21 cellular contexts compared by ENCODE assay signal in genomic region chr7:111525100-111525499, GRCh38. TPM values are rescaled to one million over a fixed set of nuclear protein-coding genes. Genes with fewer than 3 reads are reported as not detected.
DNase-seq lines count a peak whose midpoint lies in the region; ATAC-seq, FAIRE-seq and TF ChIP-seq lines count a peak whose summit lies in the region.
"Had no signal": no experiment of that assay in that cellular context is flagged by ENCODE, and none has a peak within 500 bp of the region (broad histone marks: within the 10 kb centered on the region; RNA-seq: fewer than 3 reads in every experiment).

No MANE protein-coding gene starts in this region.

- no peak overlapping the region for H3K4me3 Mint-ChIP-seq in WTC11
- H3K4me3 Mint-ChIP-seq: B cell; CD4-positive, CD25-positive, alpha-beta regulatory T cell; CD8-positive, alpha-beta T cell; GM23338; H9 had no signal

- CTCF ChIA-PET in WTC11 (lab: Charles Lee), result no interaction called here

- no peaks in the 10 kb centered on the region for H3K79me2 ChIP-seq in mesendoderm (ENCODE audit: control insufficient read depth, insufficient read depth, low read length)

- H3K23ac ChIP-seq in mesendoderm (ENCODE audit: low read length), result no peak overlapping the region

- peaks cover 5% of the 10 kb centered on the region for H3K4me1 Mint-ChIP-seq in WTC11
- H3K4me1 Mint-ChIP-seq: H9 had no signal

- peaks cover 11% of the 10 kb centered on the region for H3K9me3 Mint-ChIP-seq in WTC11
- H3K9me3 Mint-ChIP-seq: GM23338, H9 had no signal

- no CpG with 5 or more reads among the region's 1 CpG for WGBS in mesendoderm (ENCODE audit: extremely low coverage, insufficient coverage, low lambda C conversion rate)

- no peak overlapping the region for H3K18ac ChIP-seq in mesendoderm (ENCODE audit: low read length)

- no peak overlapping the region for H3K9ac ChIP-seq in mesendoderm (ENCODE audit: low read length)
- H3K9ac ChIP-seq: BLaER1 had no signal

- POLR2A ChIA-PET in WTC11 (lab: Charles Lee), result no interaction called here

- ATAC-seq in WTC11 (peak; percentile 53), foreskin keratinocyte (no peak)
- ATAC-seq: CD8-positive, alpha-beta T cell; GM23338; HCT116 had no signal

- DNase-seq in OCI-M1 (lab: John Stamatoyannopoulos, UW), result peak; percentile 11
- no peak for DNase-seq in WTC11 (ENCODE audit: low spot score)
- peak; percentile 22 for DNase-seq in mesendoderm
- DNase-seq in HTR-8/SVneo (ENCODE audit: insufficient read length, low spot score), result no peak
- no peak for DNase-seq in foreskin keratinocyte
- no peak for DNase-seq in KG1 (lab: John Stamatoyannopoulos, UW)
- DNase-seq: Caco-2; CD4-positive, CD25-positive, alpha-beta regulatory T cell; CD8-positive, alpha-beta T cell; DMS 273 treated with DMSO at 0.1 percent for 48 hours; DMS79; GF-D8; H9 had no signal

- no peak overlapping the region for H3K4ac ChIP-seq in mesendoderm (ENCODE audit: low read depth, low read length)

- H3K79me1 ChIP-seq in mesendoderm (ENCODE audit: low read length), result no peaks in the 10 kb centered on the region

- TF ChIP-seq CTCF in WTC11 (IDR thresholded peaks at IDR 0.05) (no peak), foreskin keratinocyte (conservative IDR thresholded peaks at IDR 0.05) (no peak)

- no peak overlapping the region for H3K4me2 ChIP-seq in mesendoderm (ENCODE audit: low read length)
- H3K4me2 ChIP-seq: BLaER1, GM23338 had no signal

- no peak overlapping the region for H3K4me3 ChIP-seq in mesendoderm (ENCODE audit: low read length)
- H3K4me3 ChIP-seq: BLaER1, GM23338 had no signal

- H2BK5ac ChIP-seq in mesendoderm (ENCODE audit: low read length), result no peak overlapping the region

- no peak overlapping the region for H4K5ac ChIP-seq in mesendoderm (ENCODE audit: low read length)

- H4K8ac ChIP-seq in mesendoderm (ENCODE audit: low read depth, low read length), result no peak overlapping the region

- H3K27me3 ChIP-seq in mesendoderm (ENCODE audit: insufficient read depth, low read length, poor library complexity) (no peaks in the 10 kb centered on the region), foreskin keratinocyte (no peaks in the 10 kb centered on the region)
- H3K27me3 ChIP-seq: BLaER1 had no signal

- peaks cover 7% of the 10 kb centered on the region; the same call in 1 of the 2 replicates for H3K36me3 Mint-ChIP-seq in WTC11

- no peak overlapping the region for H3K56ac ChIP-seq in mesendoderm (ENCODE audit: low read length)

- H2BK15ac ChIP-seq in mesendoderm (replicated peaks; ENCODE audit: low read depth), result no peak overlapping the region

- H3K27ac ChIP-seq in mesendoderm (ENCODE audit: low read depth, low read length), result no peak overlapping the region
- H3K27ac ChIP-seq in foreskin keratinocyte, result no peak overlapping the region
- H3K27ac ChIP-seq: BLaER1, C4-2B had no signal

- H3K27me3 Mint-ChIP-seq in WTC11 (ENCODE audit: low read depth), result no peaks in the 10 kb centered on the region
- H3K27me3 Mint-ChIP-seq: B cell; CD4-positive, CD25-positive, alpha-beta regulatory T cell had no signal

- no peak overlapping the region for H2AK5ac ChIP-seq in mesendoderm (ENCODE audit: low read length)

- FAIRE-seq in HTR-8/SVneo (lab: Jason Lieb, UNC), result no peak
- FAIRE-seq: D721Med, GM12891, GM18507 had no signal

- no peak overlapping the region for H3K27ac Mint-ChIP-seq in WTC11
- H3K27ac Mint-ChIP-seq: B cell; CD4-positive, CD25-positive, alpha-beta regulatory T cell; CD8-positive, alpha-beta T cell; GM23338; H9 had no signal

- H3K36me3 ChIP-seq in mesendoderm (ENCODE audit: control insufficient read depth, insufficient read depth, low read length), result no peaks in the 10 kb centered on the region

- no peak overlapping the region for H2BK120ac ChIP-seq in mesendoderm (ENCODE audit: low read depth, low read length)

- H3K4me1 ChIP-seq in mesendoderm (ENCODE audit: control insufficient read depth, low read depth, low read length) (no peaks in the 10 kb centered on the region), foreskin keratinocyte (no peaks in the 10 kb centered on the region)
- H3K4me1 ChIP-seq: Caco-2 had no signal

TF ChIP-seq in WTC11, 78 proteins besides CTCF, POLR2A, EP300 and RAD21:
- TF ChIP-seq TEAD1 (CRISPR knock-in tag; IDR thresholded peaks at IDR 0.05), result no peak
- TF ChIP-seq, protein P1, sequence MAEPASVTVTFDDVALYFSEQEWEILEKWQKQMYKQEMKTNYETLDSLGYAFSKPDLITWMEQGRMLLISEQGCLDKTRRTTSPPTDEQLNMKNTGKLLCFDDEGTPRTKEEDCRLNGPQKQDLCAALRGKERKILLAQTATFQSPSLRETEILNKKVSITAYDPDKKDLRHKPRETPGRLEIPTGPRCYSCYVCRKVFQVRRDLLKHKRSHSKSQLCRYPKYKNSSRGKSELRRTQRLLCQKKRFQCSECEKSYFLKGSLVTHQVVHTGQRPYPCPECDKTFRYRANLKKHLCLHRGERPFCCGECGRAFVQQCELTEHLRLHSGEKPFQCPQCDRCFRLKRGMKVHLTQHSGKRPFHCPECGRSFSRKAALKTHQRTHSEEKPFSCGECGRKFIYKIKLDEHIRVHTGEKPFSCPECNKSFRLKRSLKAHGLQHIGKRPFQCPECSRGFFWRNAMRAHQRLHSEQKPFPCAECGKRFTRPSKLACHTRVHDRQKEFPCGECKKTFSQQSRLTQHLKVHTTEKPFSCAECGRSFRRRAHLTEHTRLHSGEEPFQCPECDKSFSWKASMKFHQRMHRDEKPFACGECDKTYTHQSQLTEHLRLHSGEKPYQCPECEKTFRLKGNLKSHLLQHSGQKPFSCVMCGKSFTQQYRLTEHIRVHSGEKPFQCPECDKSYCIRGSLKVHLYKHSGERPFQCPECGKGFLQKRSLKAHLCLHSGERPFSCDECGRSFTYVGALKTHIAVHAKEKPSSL (CRISPR knock-in tag; conservative IDR thresholded peaks at IDR 0.05), result no peak
TF ChIP-seq in WTC11: peak in this region for 0.

RNA-seq across cellular contexts. Expression of gene IMMP2L, which starts 37.2 kb away (rescaled TPM):
- 13.6 to 15.9 TPM (median 13.8 TPM) in 3 replicates for total RNA-seq in WTC11 (2021)
- 6.1 TPM for polyA plus RNA-seq in mesendoderm (2013, experiment 1 of 2)
- polyA plus RNA-seq in mesendoderm (2013, experiment 2 of 2), result 7.3 TPM
- total RNA-seq in foreskin keratinocyte, result 9.1 and 11.8 TPM in 2 replicates
- polyA plus RNA-seq in foreskin keratinocyte, result 11.2 and 13.3 TPM in 2 replicates

Comparison
In these comparisons a context has a peak if more than half of its experiments do, and no peak if none do; other contexts are left out.
1. DNase-seq: peak in OCI-M1 (single experiment) and mesendoderm (single experiment); none in WTC11 (single experiment), HTR-8/SVneo (single experiment), foreskin keratinocyte (0 of 2) and KG1 (single experiment).